Comparison of ENCODE assay signal across 19 cellular contexts in the genomic region with DNA sequence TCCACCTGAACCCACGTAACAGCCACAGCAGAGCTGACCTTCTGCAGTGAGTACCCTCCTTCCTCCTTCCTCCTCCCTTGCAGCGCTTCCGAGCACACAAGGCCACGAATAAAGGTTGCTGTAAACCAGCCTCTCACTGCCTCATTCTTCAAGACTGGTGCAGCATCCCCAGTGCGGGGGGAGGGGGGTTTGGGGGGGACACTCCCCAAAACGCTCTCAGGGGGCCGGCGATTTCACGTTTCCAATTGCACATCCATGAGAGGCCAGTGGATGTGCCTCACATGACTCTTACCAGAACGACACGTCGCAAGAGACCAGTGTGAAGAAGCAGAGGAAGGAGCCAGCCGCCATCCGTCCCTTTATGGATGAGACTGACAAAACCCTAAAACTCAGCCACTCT.
"Had no signal": no experiment of that assay in that cellular context is flagged by ENCODE, and none has a peak within 500 bp of the region (broad histone marks: within the 10 kb centered on the region; RNA-seq: fewer than 3 reads in every experiment).

No MANE protein-coding gene starts in this region.

- H3K27me3 Mint-ChIP-seq: activated B cell treated with CpG ODN at 0.5 μM for 24 hours; activated naive CD8-positive, alpha-beta T cell treated with anti-CD3 and anti-CD28 coated beads, Interleukin-2, amount 10 ng/mL, durations not matched to agents 7 days and 5 days; natural killer cell treated with Interleukin-12 subunit alpha and Interleukin-12 subunit beta and Interleukin-15 and Interleukin-18, amount 100 ng/mL, for 72 hours had no signal

- H3K4me3 Mint-ChIP-seq: activated B cell treated with CpG ODN at 0.5 μM for 24 hours; activated CD8-positive, alpha-beta T cell treated with anti-CD3 and anti-CD28 coated beads, Interleukin-2, amount 10 ng/mL, durations not matched to agents 7 days and 5 days; activated naive CD8-positive, alpha-beta T cell treated with anti-CD3 and anti-CD28 coated beads, Interleukin-2, amount 10 ng/mL, durations not matched to agents 7 days and 5 days; activated T-cell treated with anti-CD3 and anti-CD28 coated beads, Interleukin-2, amount 50 U/mL, for 72 hours; natural killer cell treated with Interleukin-12 subunit alpha and Interleukin-12 subunit beta and Interleukin-15 and Interleukin-18, amount 100 ng/mL, for 72 hours had no signal

- H3K9me3 Mint-ChIP-seq: activated B cell treated with CpG ODN at 0.5 μM for 24 hours; activated naive CD8-positive, alpha-beta T cell treated with anti-CD3 and anti-CD28 coated beads, Interleukin-2, amount 10 ng/mL, durations not matched to agents 7 days and 5 days; activated T-cell treated with anti-CD3 and anti-CD28 coated beads, Interleukin-2, amount 50 U/mL, for 72 hours; natural killer cell treated with Interleukin-12 subunit alpha and Interleukin-12 subunit beta and Interleukin-15 and Interleukin-18, amount 100 ng/mL, for 72 hours had no signal

- DNase-seq: activated B cell treated with CpG ODN at 0.5 μM for 24 hours; activated CD4-positive, alpha-beta T cell treated with anti-CD3 and anti-CD28 coated beads for 48 hours; activated CD8-positive, alpha-beta memory T cell treated with anti-CD3 and anti-CD28 coated beads, Interleukin-2, amount 50 U/mL, for 4 hours; activated CD8-positive, alpha-beta T cell treated with anti-CD3 and anti-CD28 coated beads, Interleukin-2, amount 10 ng/mL, durations not matched to agents 7 days and 5 days; activated naive CD8-positive, alpha-beta T cell treated with anti-CD3 and anti-CD28 coated beads, Interleukin-2, amount 10 ng/mL, durations not matched to agents 7 days and 5 days; activated T-cell treated with anti-CD3 and anti-CD28 coated beads, Interleukin-2, amount 50 U/mL, for 72 hours; anterior cingulate cortex; dermis blood vessel endothelial cell; hippocampal formation; stimulated activated CD4-positive, alpha-beta T cell treated with anti-CD3 and anti-CD28 coated beads, Interleukin-12 subunit alpha, Interleukin-12 subunit beta, amount 100 ng/mL, for 4 hours; stimulated activated CD4-positive, alpha-beta T cell treated with anti-CD3 and anti-CD28 coated beads, Interleukin-2, amount 100 ng/mL, for 24 hours; T-helper 2 cell; thyroid gland had no signal

- H3K36me3 ChIP-seq: thyroid gland, vagina had no signal

- H3K36me3 Mint-ChIP-seq: activated naive CD8-positive, alpha-beta T cell treated with anti-CD3 and anti-CD28 coated beads, Interleukin-2, amount 10 ng/mL, durations not matched to agents 7 days and 5 days; natural killer cell treated with Interleukin-12 subunit alpha and Interleukin-12 subunit beta and Interleukin-15 and Interleukin-18, amount 100 ng/mL, for 72 hours had no signal

- FAIRE-seq: endometrium, keratinocyte, TTC549 had no signal

- H3K27me3 ChIP-seq: left lung, thyroid gland, vagina had no signal

- H3K27ac ChIP-seq: left lung, thyroid gland, vagina had no signal

- ATAC-seq: activated CD8-positive, alpha-beta T cell treated with anti-CD3 and anti-CD28 coated beads, Interleukin-2, amount 10 ng/mL, durations not matched to agents 7 days and 5 days; activated T-cell treated with anti-CD3 and anti-CD28 coated beads, Interleukin-2, amount 50 U/mL, for 72 hours; left lung; natural killer cell treated with Interleukin-12 subunit alpha and Interleukin-12 subunit beta and Interleukin-15 and Interleukin-18, amount 100 ng/mL, for 72 hours had no signal

- H3K4me3 ChIP-seq: left lung, thyroid gland, vagina had no signal

- H3K9me3 ChIP-seq: left lung, thyroid gland, vagina had no signal

- H3K27ac Mint-ChIP-seq: activated B cell treated with CpG ODN at 0.5 μM for 24 hours; activated CD8-positive, alpha-beta T cell treated with anti-CD3 and anti-CD28 coated beads, Interleukin-2, amount 10 ng/mL, durations not matched to agents 7 days and 5 days; activated naive CD8-positive, alpha-beta T cell treated with anti-CD3 and anti-CD28 coated beads, Interleukin-2, amount 10 ng/mL, durations not matched to agents 7 days and 5 days; activated T-cell treated with anti-CD3 and anti-CD28 coated beads, Interleukin-2, amount 50 U/mL, for 72 hours; natural killer cell treated with Interleukin-12 subunit alpha and Interleukin-12 subunit beta and Interleukin-15 and Interleukin-18, amount 100 ng/mL, for 72 hours had no signal
